Comparison of ENCODE assay signal across 20 cellular contexts in the genomic region with DNA sequence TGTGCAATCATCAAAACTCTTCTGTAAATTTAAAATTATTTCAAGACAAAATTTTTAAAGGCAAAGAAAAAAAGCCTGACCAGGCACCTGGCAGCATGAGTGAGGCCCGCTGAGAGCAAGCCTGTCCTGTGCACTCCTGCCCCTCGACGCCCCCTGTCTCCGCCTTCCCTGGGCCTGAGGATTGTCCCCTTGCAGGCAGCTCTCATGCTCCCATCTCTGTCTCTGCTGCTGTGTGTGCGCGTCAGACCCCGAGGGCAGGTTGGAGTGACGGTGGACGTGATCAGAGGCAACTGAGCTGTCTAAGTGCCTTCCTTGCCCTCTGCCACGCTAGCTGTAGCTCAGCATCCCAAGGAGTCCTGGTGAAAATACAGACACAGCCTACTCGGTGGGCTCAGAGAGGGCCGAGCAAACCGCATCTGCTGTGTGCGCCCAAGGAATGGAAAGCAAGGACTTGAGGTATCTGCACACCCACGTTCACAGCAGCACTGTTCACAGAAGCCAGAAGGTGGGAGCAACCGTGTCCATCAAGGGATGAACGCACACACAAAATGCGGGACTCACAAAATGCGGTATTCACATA.
DNase-seq lines count a peak whose midpoint lies in the region; ATAC-seq and TF ChIP-seq lines count a peak whose summit lies in the region.
"Had no signal": no experiment of that assay in that cellular context is flagged by ENCODE, and none has a peak within 500 bp of the region (broad histone marks: within the 10 kb centered on the region; RNA-seq: fewer than 3 reads in every experiment).

No MANE protein-coding gene starts in this region.

- ATAC-seq in stimulated activated naive CD8-positive, alpha-beta T cell treated with anti-CD3 and anti-CD28 coated beads, Interleukin-15, Interleukin-2, amounts not matched to agents 100 U/mL and 50 U/mL, for 24 hours: no peak
- no peak for ATAC-seq in activated T-helper 17 cell treated with anti-CD3 and anti-CD28 coated beads, Interleukin-2, amount 50 U/mL, for 72 hours (replicated peaks)
- ATAC-seq in memory B cell (ENCODE audit: low read depth) (no peak), GM18861 (IDR thresholded peaks at IDR 0.05; ENCODE audit: unreplicated experiment) (no peak), GM18873 (IDR thresholded peaks at IDR 0.05; ENCODE audit: low FRiP score, unreplicated experiment) (no peak)
- ATAC-seq: right lobe of liver had no signal

- peaks cover 85% of the 10 kb centered on the region for H3K36me3 Mint-ChIP-seq in stimulated activated naive CD8-positive, alpha-beta T cell treated with anti-CD3 and anti-CD28 coated beads, Interleukin-15, Interleukin-2, amounts not matched to agents 100 ng/mL and 50 ng/mL, for 24 hours (ENCODE audit: low read depth)
- H3K36me3 Mint-ChIP-seq in activated T-helper 17 cell treated with anti-CD3 and anti-CD28 coated beads, Interleukin-2, amount 50 U/mL, for 72 hours (ENCODE audit: low read depth): peaks cover 98% of the 10 kb centered on the region
- H3K36me3 Mint-ChIP-seq in memory B cell: peaks cover 21% of the 10 kb centered on the region
- peaks cover 44% of the 10 kb centered on the region for H3K36me3 Mint-ChIP-seq in nephron progenitor cell (ENCODE audit: low read depth)

- H3K4me3 Mint-ChIP-seq in stimulated activated naive CD8-positive, alpha-beta T cell treated with anti-CD3 and anti-CD28 coated beads, Interleukin-15, Interleukin-2, amounts not matched to agents 100 ng/mL and 50 ng/mL, for 24 hours: no peak overlapping the region
- H3K4me3 Mint-ChIP-seq in activated T-helper 17 cell treated with anti-CD3 and anti-CD28 coated beads, Interleukin-2, amount 50 U/mL, for 72 hours: no peak overlapping the region
- no peak overlapping the region for H3K4me3 Mint-ChIP-seq in memory B cell
- no peak overlapping the region for H3K4me3 Mint-ChIP-seq in nephron progenitor cell
- H3K4me3 Mint-ChIP-seq: H9 had no signal

- H3K27me3 Mint-ChIP-seq in stimulated activated naive CD8-positive, alpha-beta T cell treated with anti-CD3 and anti-CD28 coated beads, Interleukin-15, Interleukin-2, amounts not matched to agents 100 ng/mL and 50 ng/mL, for 24 hours: no peaks in the 10 kb centered on the region
- no peaks in the 10 kb centered on the region for H3K27me3 Mint-ChIP-seq in activated T-helper 17 cell treated with anti-CD3 and anti-CD28 coated beads, Interleukin-2, amount 50 U/mL, for 72 hours
- no peaks in the 10 kb centered on the region for H3K27me3 Mint-ChIP-seq in memory B cell
- H3K27me3 Mint-ChIP-seq in nephron progenitor cell (ENCODE audit: low read depth, poor library complexity): peaks cover 7% of the 10 kb centered on the region

- H3K27ac Mint-ChIP-seq in stimulated activated naive CD8-positive, alpha-beta T cell treated with anti-CD3 and anti-CD28 coated beads, Interleukin-15, Interleukin-2, amounts not matched to agents 100 ng/mL and 50 ng/mL, for 24 hours: peak overlapping the region; percentile 95
- H3K27ac Mint-ChIP-seq in activated T-helper 17 cell treated with anti-CD3 and anti-CD28 coated beads, Interleukin-2, amount 50 U/mL, for 72 hours: peak overlapping the region; percentile 53
- H3K27ac Mint-ChIP-seq in memory B cell (peak overlapping the region; percentile 19), nephron progenitor cell (no peak overlapping the region)

- H3K4me1 Mint-ChIP-seq in stimulated activated naive CD8-positive, alpha-beta T cell treated with anti-CD3 and anti-CD28 coated beads, Interleukin-15, Interleukin-2, amounts not matched to agents 100 ng/mL and 50 ng/mL, for 24 hours (ENCODE audit: low read depth): peaks cover 56% of the 10 kb centered on the region
- peaks cover 24% of the 10 kb centered on the region for H3K4me1 Mint-ChIP-seq in activated T-helper 17 cell treated with anti-CD3 and anti-CD28 coated beads, Interleukin-2, amount 50 U/mL, for 72 hours
- H3K4me1 Mint-ChIP-seq in memory B cell: peaks cover 19% of the 10 kb centered on the region
- peaks cover 50% of the 10 kb centered on the region for H3K4me1 Mint-ChIP-seq in nephron progenitor cell

- no peak for DNase-seq in stimulated activated naive CD8-positive, alpha-beta T cell treated with anti-CD3 and anti-CD28 coated beads, Interleukin-15, Interleukin-2, amounts not matched to agents 100 U/mL and 50 U/mL, for 24 hours
- no peak for DNase-seq in memory B cell (ENCODE audit: low spot score in 2 of 2)
- no peak for DNase-seq in nephron progenitor cell
- no peak for DNase-seq in activated gamma-delta T cell (lab: John Stamatoyannopoulos, UW)
- DNase-seq: activated CD8-positive, alpha-beta memory T cell treated with anti-CD3 and anti-CD28 coated beads for 24 hours; DND-41; foreskin melanocyte; H9; hippocampal formation; islet precursor cell; NCI-H1694 treated with DMSO at 0.1 percent for 48 hours; NCI-H2227 treated with DMSO at 0.1 percent for 48 hours; NCI-H748 treated with DMSO at 0.1 percent for 48 hours; right lobe of liver; SHP77 treated with DMSO at 0.1 percent for 48 hours; thyroid gland had no signal

- H3K9me3 Mint-ChIP-seq in stimulated activated naive CD8-positive, alpha-beta T cell treated with anti-CD3 and anti-CD28 coated beads, Interleukin-15, Interleukin-2, amounts not matched to agents 100 ng/mL and 50 ng/mL, for 24 hours: no peaks in the 10 kb centered on the region
- H3K9me3 Mint-ChIP-seq in activated T-helper 17 cell treated with anti-CD3 and anti-CD28 coated beads, Interleukin-2, amount 50 U/mL, for 72 hours: no peaks in the 10 kb centered on the region
- H3K9me3 Mint-ChIP-seq in memory B cell (no peaks in the 10 kb centered on the region), nephron progenitor cell (no peaks in the 10 kb centered on the region)
- H3K9me3 Mint-ChIP-seq: H9 had no signal

- TF ChIP-seq CTCF in nephron progenitor cell (IDR thresholded peaks at IDR 0.05): no peak
